ENCODE assay signal across 8 cellular contexts in genomic region chr7:30134011-30134410, GRCh38. TPM values are rescaled to one million over a fixed set of nuclear protein-coding genes. Genes with fewer than 3 reads are reported as not detected.
DNase-seq lines count a peak whose midpoint lies in the region; ATAC-seq and TF ChIP-seq lines count a peak whose summit lies in the region.

No MANE protein-coding gene starts in this region.

- no peak for DNase-seq in HFFc6
- DNase-seq in Kasumi-1 (lab: John Stamatoyannopoulos, UW) = no peak
- DNase-seq in epidermal melanocyte (ENCODE audit: insufficient read length, low spot score) = no peak
- no peak for DNase-seq in DMS79 treated with DMSO at 0.1 percent for 48 hours (lab: John Stamatoyannopoulos, UW)

- no peaks in the 10 kb centered on the region for H3K27me3 ChIP-seq in mucosa of rectum (ENCODE audit: control insufficient read depth in 2 of 2, insufficient read depth in 2 of 2, low read length in 2 of 2)

- no peak for ATAC-seq in GM18498 (IDR thresholded peaks at IDR 0.05; ENCODE audit: unreplicated experiment)

- peak overlapping the region; percentile 74 to 87 for H3K4me3 ChIP-seq in mucosa of rectum (ENCODE audit: low read length in 2 of 2)

- peak overlapping the region; percentile 70 to 88 for H3K9ac ChIP-seq in mucosa of rectum (ENCODE audit: low read depth in 1 of 2, low read length in 2 of 2)

- peak overlapping the region; percentile 92 for H3K4me3 Mint-ChIP-seq in HFFc6
- H3K4me3 Mint-ChIP-seq in brain = peak overlapping the region; percentile 88 to 92 (median 92)

- peaks cover 15% of the 10 kb centered on the region for H3K4me1 Mint-ChIP-seq in HFFc6 (ENCODE audit: low read depth)
- peaks cover 34% of the 10 kb centered on the region for H3K4me1 Mint-ChIP-seq in brain

- H3K36me3 Mint-ChIP-seq in HFFc6 (ENCODE audit: low read depth) = no peaks in the 10 kb centered on the region
- H3K36me3 Mint-ChIP-seq in brain = peaks cover 7% of the 10 kb centered on the region

- peak overlapping the region; percentile 38; the same call in 1 of the 2 replicates for H3K27ac Mint-ChIP-seq in HFFc6
- peak overlapping the region; percentile 76 to 92 (median 83) for H3K27ac Mint-ChIP-seq in brain

- H3K9me3 Mint-ChIP-seq in HFFc6 (no peaks in the 10 kb centered on the region), brain (no peaks in the 10 kb centered on the region)

- no peaks in the 10 kb centered on the region for H3K9me3 ChIP-seq in mucosa of rectum (ENCODE audit: control insufficient read depth in 2 of 2, low read length in 2 of 2)

- H3K27me3 Mint-ChIP-seq in HFFc6 (ENCODE audit: insufficient read depth) (no peaks in the 10 kb centered on the region; the same call in none of the 2 replicates), brain (peaks cover 9% of the 10 kb centered on the region)

- H3K27ac ChIP-seq in 22Rv1 (peak overlapping the region; percentile 69), mucosa of rectum (ENCODE audit: low read depth in 2 of 2, low read length in 2 of 2) (peak overlapping the region; percentile 62 to 71)

- no peaks in the 10 kb centered on the region for H3K36me3 ChIP-seq in mucosa of rectum (ENCODE audit: control insufficient read depth in 2 of 2, insufficient read depth in 2 of 2, low read length in 2 of 2)

- TF ChIP-seq CTCF in 22Rv1 (IDR thresholded peaks at IDR 0.05) (no peak), HFFc6 (IDR thresholded peaks at IDR 0.05) (no peak), brain (conservative IDR thresholded peaks at IDR 0.05) (no peak)

- H3K4me1 ChIP-seq in mucosa of rectum (ENCODE audit: control insufficient read depth in 2 of 2, insufficient read depth in 2 of 2, low read length in 2 of 2) = peaks cover 3 to 12% of the 10 kb centered on the region in 2 donors

RNA-seq across cellular contexts. Expression of gene MTURN, which starts 0.8 kb away (rescaled TPM):
- total RNA-seq in HFFc6 (2021; fragmentation: NEBNext Ultra II Directional; extraction: Animal tissue kit (Norgen Biotek cat#: 25700)) = 1 to 10 TPM; 4.3 to 7.1 (median 5.9) TPM
- polyA plus RNA-seq in brain (ENCODE audit: insufficient read depth, low read depth, low replicate concordance) = 450 TPM
